In genomic region chr13:95641961-95642621, GRCh38 we compare ENCODE assay signal across 8 cellular contexts. TPM values are rescaled to one million over a fixed set of nuclear protein-coding genes. Genes with fewer than 3 reads are reported as not detected.
DNase-seq lines count a peak whose midpoint lies in the region; ATAC-seq and TF ChIP-seq lines count a peak whose summit lies in the region.

No MANE protein-coding gene starts in this region.

- TF ChIP-seq CTCF in endothelial cell (IDR thresholded peaks at IDR 0.05; ENCODE audit: unreplicated experiment) (no peak), mucosa of descending colon (IDR thresholded peaks at IDR 0.05) (no peak)

- H3K4me1 ChIP-seq in mucosa of descending colon (ENCODE audit: low read depth), result peaks cover 14% of the 10 kb centered on the region

- H3K36me3 ChIP-seq in mucosa of descending colon (ENCODE audit: low read depth), result no peaks in the 10 kb centered on the region

- ATAC-seq in mucosa of descending colon, result peak; percentile 85
- no peak for ATAC-seq in GM21360 (IDR thresholded peaks at IDR 0.05; ENCODE audit: unreplicated experiment)
- no peak for ATAC-seq in HG02885 (IDR thresholded peaks at IDR 0.05; ENCODE audit: poor library complexity, unreplicated experiment)

- H3K4me1 Mint-ChIP-seq in endothelial cell (ENCODE audit: unreplicated experiment), result peaks cover 21% of the 10 kb centered on the region

- no peaks in the 10 kb centered on the region for H3K9me3 ChIP-seq in mucosa of descending colon

- H3K27ac Mint-ChIP-seq in endothelial cell (ENCODE audit: unreplicated experiment), result no peak overlapping the region

- peaks cover 17% of the 10 kb centered on the region for H3K36me3 Mint-ChIP-seq in endothelial cell (ENCODE audit: low read depth, unreplicated experiment)

- no peak overlapping the region for H3K4me3 Mint-ChIP-seq in endothelial cell (ENCODE audit: unreplicated experiment)

- H3K27me3 Mint-ChIP-seq in endothelial cell (ENCODE audit: unreplicated experiment), result peaks cover 12% of the 10 kb centered on the region

- DNase-seq in stimulated activated CD4-positive, alpha-beta T cell treated with anti-CD3 and anti-CD28 coated beads, Interleukin-15, amount 100 ng/mL, for 24 hours, result peak; percentile 27
- DNase-seq in stimulated activated CD4-positive, alpha-beta T cell treated with anti-CD3 and anti-CD28 coated beads, Interleukin-4, amount 100 ng/mL, for 24 hours, result no peak
- peak; percentile 73 for DNase-seq in endothelial cell (ENCODE audit: low spot score)
- DNase-seq in mucosa of descending colon, result peak; percentile 43 to 62 (median 54)
- no peak for DNase-seq in NOMO-1 treated with dmso at 0.1 percent for 144 hours (lab: John Stamatoyannopoulos, UW; ENCODE audit: unreplicated experiment)
- no peak for DNase-seq in NCI-H446 treated with DMSO at 0.1 percent for 48 hours (lab: John Stamatoyannopoulos, UW)

- no peak overlapping the region for H3K4me3 ChIP-seq in mucosa of descending colon

- no peaks in the 10 kb centered on the region for H3K9me3 Mint-ChIP-seq in endothelial cell (ENCODE audit: unreplicated experiment)

- intact Hi-C loops in mucosa of descending colon (cut with DNase I, micrococcal nuclease), result no loop called here

RNA-seq across cellular contexts. Expression of gene DZIP1, which starts 2.4 kb away (rescaled TPM):
- total RNA-seq in endothelial cell (ENCODE audit: unreplicated experiment) (39.7 TPM), mucosa of descending colon (10 to 100 TPM in 1 of 3 donors, 1 to 10 TPM in 2; 1.3 to 23.6 (median 3.6) TPM)

RNA-seq across cellular contexts. Expression of gene DNAJC3, which starts 34.8 kb away (rescaled TPM):
- 50.3 TPM for total RNA-seq in endothelial cell (ENCODE audit: unreplicated experiment)
- total RNA-seq in mucosa of descending colon, result 10 to 100 TPM; 48.6 to 60.5 (median 55.2) TPM

Comparison
In these comparisons a context has a peak if more than half of its experiments do, and no peak if none do; other contexts are left out.
1. DNase-seq: peak in stimulated activated CD4-positive, alpha-beta T cell treated with anti-CD3 and anti-CD28 coated beads, Interleukin-15, amount 100 ng/mL, for 24 hours (single experiment), endothelial cell (single experiment) and mucosa of descending colon (3 of 3); none in stimulated activated CD4-positive, alpha-beta T cell treated with anti-CD3 and anti-CD28 coated beads, Interleukin-4, amount 100 ng/mL, for 24 hours (single experiment), NOMO-1 treated with dmso at 0.1 percent for 144 hours (single experiment) and NCI-H446 treated with DMSO at 0.1 percent for 48 hours (single experiment).